ENCODE assay signal across 1 cellular context in genomic region chr1:235631816-235632215, GRCh38.
TF ChIP-seq lines count a peak whose summit lies in the region.

No MANE protein-coding gene starts in this region.

TF ChIP-seq in K562, 482 proteins besides CTCF, POLR2A, EP300 and RAD21 (continued from another document):
- TF ChIP-seq ZNF311 (CRISPR knock-in tag; IDR thresholded peaks at IDR 0.05) = no peak
- TF ChIP-seq SMARCE1 (IDR thresholded peaks at IDR 0.05) = no peak
- no peak for TF ChIP-seq SETDB1 (IDR thresholded peaks at IDR 0.05; ENCODE audit: low read length)
